Comparison of ENCODE assay signal across 8 cellular contexts in the genomic region with DNA sequence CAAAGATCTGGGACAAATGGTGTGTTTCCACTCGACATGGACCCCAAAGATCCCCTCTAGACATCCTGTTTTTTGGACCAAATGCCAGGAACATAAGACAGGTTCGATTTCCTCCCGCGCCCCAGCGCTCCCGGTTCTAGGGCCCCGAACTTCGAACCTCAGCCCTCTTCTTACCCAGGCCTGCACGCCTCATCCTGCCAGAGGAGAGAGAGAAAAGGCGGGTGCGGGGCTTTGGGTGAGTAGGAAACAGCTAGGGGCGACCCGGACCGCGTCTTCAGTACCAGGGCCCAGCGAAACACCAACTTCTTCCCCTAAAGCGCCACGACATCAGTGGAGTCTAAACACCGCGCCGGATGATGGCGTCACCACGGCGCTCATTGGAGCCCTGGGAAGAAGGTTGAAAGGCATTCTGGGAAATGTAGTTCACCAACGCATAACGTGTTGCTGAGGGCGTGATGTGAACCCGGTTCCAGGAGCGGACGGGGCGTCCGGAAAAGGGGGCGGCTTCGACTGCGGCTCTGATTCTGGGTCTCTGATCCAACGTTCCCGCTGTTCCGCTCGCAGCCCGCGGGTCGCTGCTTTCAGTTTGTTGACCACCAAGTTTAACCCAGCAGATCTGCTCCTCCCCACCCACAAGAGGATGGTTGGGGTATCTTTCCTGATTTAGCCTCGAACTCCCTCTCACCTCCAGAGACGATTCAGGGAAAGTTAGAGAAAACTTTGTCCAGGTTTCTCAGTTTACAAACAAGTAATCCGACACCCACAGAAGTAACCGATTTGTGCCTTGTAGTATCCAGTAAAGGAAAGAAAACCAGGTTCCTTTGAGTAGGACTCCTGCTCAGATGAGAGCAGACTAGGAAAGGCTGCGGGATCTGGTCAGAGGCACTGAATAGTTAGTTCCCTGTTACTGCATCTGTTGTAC. TPM values are rescaled to one million over a fixed set of nuclear protein-coding genes. Genes with fewer than 3 reads are reported as not detected.
DNase-seq lines count a peak whose midpoint lies in the region; ATAC-seq and TF ChIP-seq lines count a peak whose summit lies in the region.

A gene with protein sequence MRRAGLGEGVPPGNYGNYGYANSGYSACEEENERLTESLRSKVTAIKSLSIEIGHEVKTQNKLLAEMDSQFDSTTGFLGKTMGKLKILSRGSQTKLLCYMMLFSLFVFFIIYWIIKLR (minus strand): TSS at position 332 of the 922 bp plus-strand sequence. CDS start 139 bp downstream, at position 193.

- TF ChIP-seq CTCF in activated B cell treated with CpG ODN at 0.5 μM for 24 hours (IDR thresholded peaks at IDR 0.05), result no peak

- peak within 1 kb of the TSS; percentile 100 for H3K4me3 Mint-ChIP-seq in activated B cell treated with CpG ODN at 0.5 μM for 24 hours
- peak within 1 kb of the TSS; percentile 96 to 100 (median 98) for H3K4me3 Mint-ChIP-seq in immature natural killer cell

- intact Hi-C loops in activated B cell treated with CpG ODN at 0.5 μM for 24 hours (cut with micrococcal nuclease), result loop anchor here (1.0 to 5.0 kb wide), 10 partner anchors 18 to 772 kb away; a partner anchor contains a TSS

- peaks cover 50% of the 10 kb centered on the region for H3K4me1 Mint-ChIP-seq in activated B cell treated with CpG ODN at 0.5 μM for 24 hours
- peaks cover 19 to 51% of the 10 kb centered on the region in 2 donors for H3K4me1 Mint-ChIP-seq in immature natural killer cell

- DNase-seq in AG08395 (ENCODE audit: low spot score) (peak; percentile 95), NCI-H345 (lab: John Stamatoyannopoulos, UW) (peak; percentile 97), activated B cell treated with CpG ODN at 0.5 μM for 24 hours (peak; percentile 89), caudate nucleus (lab: John Stamatoyannopoulos, UW) (peak in 60 of 61 donors; percentile 60 to 95 (median 87)), immature natural killer cell (peak; percentile 89 to 92 (median 91)), smooth muscle cell of the brain vasculature (ENCODE audit: low read depth, low spot score) (peak; percentile 94)

- H3K36me3 Mint-ChIP-seq in activated B cell treated with CpG ODN at 0.5 μM for 24 hours (ENCODE audit: low read depth) (peaks cover 23% of the 10 kb centered on the region), immature natural killer cell (no peaks in the 10 kb centered on the region)

- in situ Hi-C loops in GM18951 (cut with MboI; ENCODE audit: low sequenced_read_pairs, unreplicated experiment), result no loop called here

- H3K27ac Mint-ChIP-seq in activated B cell treated with CpG ODN at 0.5 μM for 24 hours (peak within 1 kb of the TSS; percentile 99), immature natural killer cell (peak within 1 kb of the TSS; percentile 95 to 99 (median 98))

- no peaks in the 10 kb centered on the region for H3K9me3 Mint-ChIP-seq in activated B cell treated with CpG ODN at 0.5 μM for 24 hours
- H3K9me3 Mint-ChIP-seq in immature natural killer cell, result no peaks in the 10 kb centered on the region

- CTCF ChIA-PET in activated B cell treated with CpG ODN at 0.5 μM for 24 hours (lab: Charles Lee), result interaction anchor here (1.7 kb wide), 1 partner anchor 83 kb away, joined by 9 read pairs; no protein-coding TSS in a partner anchor

- H3K27ac ChIP-seq in caudate nucleus (ENCODE audit: low read depth, low read length), result peak within 1 kb of the TSS; percentile 79

- peaks cover 4% of the 10 kb centered on the region for H3K27me3 Mint-ChIP-seq in activated B cell treated with CpG ODN at 0.5 μM for 24 hours
- H3K27me3 Mint-ChIP-seq in immature natural killer cell (ENCODE audit: low read depth in 3 of 3), result peaks cover 3 to 9% (median 8%) of the 10 kb centered on the region in 3 donors

- POLR2A ChIA-PET in activated B cell treated with CpG ODN at 0.5 μM for 24 hours (lab: Charles Lee), result interaction anchor here (0.6 to 1.2 kb wide), 4 partner anchors 46 to 110 kb away, joined by 3 to 4 read pairs (median 3); no protein-coding TSS in a partner anchor

- TF ChIP-seq POLR2A in GM18951 (IDR thresholded peaks at IDR 0.05; ENCODE audit: extremely low read depth, insufficient read depth, insufficient read length), result peak; percentile 76

- ATAC-seq in HG03196 (IDR thresholded peaks at IDR 0.05; ENCODE audit: unreplicated experiment), result peak; percentile 95
- peak; percentile 96 for ATAC-seq in activated B cell treated with CpG ODN at 0.5 μM for 24 hours (ENCODE audit: low read depth)

RNA-seq across cellular contexts. Expression of the gene that starts here (rescaled TPM):
- total RNA-seq in activated B cell treated with CpG ODN at 0.5 μM for 24 hours, result 23.0 and 23.7 TPM in 2 replicates
- polyA plus RNA-seq in immature natural killer cell, result 10 to 100 TPM; 11.2 to 16.8 (median 12.2) TPM

Comparison
In these comparisons a context has a peak if more than half of its experiments do, and no peak if none do; other contexts are left out.
1. Peak in every context shown above with its lines: DNase-seq, ATAC-seq and H3K27ac ChIP-seq.